ENCODE assay signal across 1 cellular context in the genomic region with DNA sequence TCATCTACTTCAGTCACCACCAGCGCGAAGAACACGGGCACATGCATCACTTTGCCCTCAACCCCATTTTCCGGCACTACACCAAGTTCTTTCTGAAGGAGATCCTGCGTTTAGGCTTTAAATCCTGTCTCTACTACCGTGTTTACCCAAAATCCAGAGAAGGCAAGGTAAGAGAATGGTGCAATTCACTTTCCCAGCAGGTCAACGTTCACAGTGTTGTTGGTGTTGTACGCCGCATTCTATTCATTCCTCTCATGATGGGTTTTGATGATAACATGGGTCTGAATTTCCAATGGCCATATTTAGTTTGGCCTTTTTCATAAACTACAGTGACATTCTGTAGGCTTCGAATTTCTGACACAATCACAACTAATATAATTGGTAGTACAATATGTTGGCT.
A peak's percentile ranks its signal among the peaks of the same experiment; 100 is the strongest.
TF ChIP-seq lines count a peak whose summit lies in the region.

No MANE protein-coding gene starts in this region.

TF ChIP-seq in HepG2, 621 proteins besides CTCF, POLR2A, EP300 and RAD21 (continued from another document and continues in another):
- TF ChIP-seq ZNF451 (CRISPR knock-in tag; IDR thresholded peaks at IDR 0.05) (no peak), IKZF1 (IDR thresholded peaks at IDR 0.05) (no peak), PITX1 (CRISPR knock-in tag; IDR thresholded peaks at IDR 0.05) (peak; percentile 56; the same call in 1 of the 2 replicates), ZMYM3 (CRISPR knock-in tag; IDR thresholded peaks at IDR 0.05) (0 out of 2 replicates have a peak, but pooled peaks have one; percentile 17), NCOA2 (CRISPR knock-in tag; IDR thresholded peaks at IDR 0.05) (0 out of 2 replicates have a peak, but pooled peaks have one; percentile 43), TEAD2 (CRISPR knock-in tag; IDR thresholded peaks at IDR 0.05) (no peak), MED13 (CRISPR knock-in tag; IDR thresholded peaks at IDR 0.05) (no peak), ZNF44 (CRISPR knock-in tag; IDR thresholded peaks at IDR 0.05) (no peak), BHLHE40 (IDR thresholded peaks at IDR 0.05; ENCODE audit: low read length) (no peak), ZNF878 (CRISPR knock-in tag; IDR thresholded peaks at IDR 0.05) (no peak), FOSL2 (CRISPR knock-in tag; IDR thresholded peaks at IDR 0.05) (peak; percentile 27; the same call in 1 of the 2 replicates), IRF2 (CRISPR knock-in tag; IDR thresholded peaks at IDR 0.05) (peak; percentile 50; the same call in 1 of the 2 replicates), SOX13 (IDR thresholded peaks at IDR 0.05) (no peak), SOX13 (CRISPR knock-in tag; conservative IDR thresholded peaks at IDR 0.05 in 1 of 2, IDR thresholded peaks at IDR 0.05 in 1 of 2) (peak in 1 of 2 experiments; percentile 80; a peak in 2 of 4 replicates), JUN (CRISPR knock-in tag; IDR thresholded peaks at IDR 0.05) (no peak), ZNF572 (CRISPR knock-in tag; IDR thresholded peaks at IDR 0.05) (no peak), ZNF10 (CRISPR knock-in tag; IDR thresholded peaks at IDR 0.05; ENCODE audit: borderline replicate concordance, low read depth) (no peak), NFYC (CRISPR knock-in tag; IDR thresholded peaks at IDR 0.05) (no peak), MTF2 (CRISPR knock-in tag; IDR thresholded peaks at IDR 0.05; ENCODE audit: borderline replicate concordance) (no peak), MZF1 (CRISPR knock-in tag; IDR thresholded peaks at IDR 0.05; ENCODE audit: borderline replicate concordance) (no peak), THAP11 (CRISPR knock-in tag; IDR thresholded peaks at IDR 0.05) (0 out of 2 replicates have a peak, but pooled peaks have one; percentile 28), ZNF543 (CRISPR knock-in tag; IDR thresholded peaks at IDR 0.05) (no peak), NR1H2 (CRISPR knock-in tag; IDR thresholded peaks at IDR 0.05; ENCODE audit: borderline replicate concordance, low read depth) (no peak), ZEB1 (IDR thresholded peaks at IDR 0.05; ENCODE audit: insufficient replicate concordance, low read depth) (no peak), GPN1 (CRISPR knock-in tag; IDR thresholded peaks at IDR 0.05; ENCODE audit: borderline replicate concordance) (no peak), NFIC (IDR thresholded peaks at IDR 0.05; ENCODE audit: low read length) (no peak), PHB2 (IDR thresholded peaks at IDR 0.05; ENCODE audit: partially characterized antibody) (no peak), ZNF329 (CRISPR knock-in tag; IDR thresholded peaks at IDR 0.05; ENCODE audit: low read depth) (no peak), ZNF256 (CRISPR knock-in tag; conservative IDR thresholded peaks at IDR 0.05) (no peak), ZFP36L1 (CRISPR knock-in tag; IDR thresholded peaks at IDR 0.05) (0 out of 2 replicates have a peak, but pooled peaks have one; percentile 29), KLF12 (CRISPR knock-in tag; IDR thresholded peaks at IDR 0.05; ENCODE audit: borderline replicate concordance) (no peak), EZH2 (conservative IDR thresholded peaks at IDR 0.05; ENCODE audit: low read depth, low read length) (no peak), HOXA7 (CRISPR knock-in tag; IDR thresholded peaks at IDR 0.05) (no peak), ATM (IDR thresholded peaks at IDR 0.05; ENCODE audit: borderline replicate concordance) (no peak), TBX2 (CRISPR knock-in tag; IDR thresholded peaks at IDR 0.05; ENCODE audit: borderline replicate concordance) (peak; percentile 35; the same call in 1 of the 2 replicates), STAT5B (CRISPR knock-in tag; IDR thresholded peaks at IDR 0.05) (no peak), HIVEP1 (CRISPR knock-in tag; IDR thresholded peaks at IDR 0.05) (no peak), SRSF1 (optimal IDR thresholded peaks at IDR 0.05; ENCODE audit: low read depth, low read length) (no peak), SUZ12 (IDR thresholded peaks at IDR 0.05; ENCODE audit: low read depth, low read length) (no peak), CBFB (CRISPR knock-in tag; IDR thresholded peaks at IDR 0.05) (no peak)
- TF ChIP-seq, protein P1, sequence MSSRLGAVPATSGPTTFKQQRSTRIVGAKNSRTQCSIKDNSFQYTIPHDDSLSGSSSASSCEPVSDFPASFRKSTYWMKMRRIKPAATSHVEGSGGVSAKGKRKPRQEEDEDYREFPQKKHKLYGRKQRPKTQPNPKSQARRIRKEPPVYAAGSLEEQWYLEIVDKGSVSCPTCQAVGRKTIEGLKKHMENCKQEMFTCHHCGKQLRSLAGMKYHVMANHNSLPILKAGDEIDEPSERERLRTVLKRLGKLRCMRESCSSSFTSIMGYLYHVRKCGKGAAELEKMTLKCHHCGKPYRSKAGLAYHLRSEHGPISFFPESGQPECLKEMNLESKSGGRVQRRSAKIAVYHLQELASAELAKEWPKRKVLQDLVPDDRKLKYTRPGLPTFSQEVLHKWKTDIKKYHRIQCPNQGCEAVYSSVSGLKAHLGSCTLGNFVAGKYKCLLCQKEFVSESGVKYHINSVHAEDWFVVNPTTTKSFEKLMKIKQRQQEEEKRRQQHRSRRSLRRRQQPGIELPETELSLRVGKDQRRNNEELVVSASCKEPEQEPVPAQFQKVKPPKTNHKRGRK (CRISPR knock-in tag; IDR thresholded peaks at IDR 0.05), result no peak
- TF ChIP-seq, protein P2, sequence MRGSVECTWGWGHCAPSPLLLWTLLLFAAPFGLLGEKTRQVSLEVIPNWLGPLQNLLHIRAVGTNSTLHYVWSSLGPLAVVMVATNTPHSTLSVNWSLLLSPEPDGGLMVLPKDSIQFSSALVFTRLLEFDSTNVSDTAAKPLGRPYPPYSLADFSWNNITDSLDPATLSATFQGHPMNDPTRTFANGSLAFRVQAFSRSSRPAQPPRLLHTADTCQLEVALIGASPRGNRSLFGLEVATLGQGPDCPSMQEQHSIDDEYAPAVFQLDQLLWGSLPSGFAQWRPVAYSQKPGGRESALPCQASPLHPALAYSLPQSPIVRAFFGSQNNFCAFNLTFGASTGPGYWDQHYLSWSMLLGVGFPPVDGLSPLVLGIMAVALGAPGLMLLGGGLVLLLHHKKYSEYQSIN (CRISPR knock-in tag; IDR thresholded peaks at IDR 0.05; ENCODE audit: borderline replicate concordance), result no peak
- TF ChIP-seq, protein P3, sequence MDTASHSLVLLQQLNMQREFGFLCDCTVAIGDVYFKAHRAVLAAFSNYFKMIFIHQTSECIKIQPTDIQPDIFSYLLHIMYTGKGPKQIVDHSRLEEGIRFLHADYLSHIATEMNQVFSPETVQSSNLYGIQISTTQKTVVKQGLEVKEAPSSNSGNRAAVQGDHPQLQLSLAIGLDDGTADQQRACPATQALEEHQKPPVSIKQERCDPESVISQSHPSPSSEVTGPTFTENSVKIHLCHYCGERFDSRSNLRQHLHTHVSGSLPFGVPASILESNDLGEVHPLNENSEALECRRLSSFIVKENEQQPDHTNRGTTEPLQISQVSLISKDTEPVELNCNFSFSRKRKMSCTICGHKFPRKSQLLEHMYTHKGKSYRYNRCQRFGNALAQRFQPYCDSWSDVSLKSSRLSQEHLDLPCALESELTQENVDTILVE (CRISPR knock-in tag; IDR thresholded peaks at IDR 0.05), result no peak
- TF ChIP-seq, protein P4, sequence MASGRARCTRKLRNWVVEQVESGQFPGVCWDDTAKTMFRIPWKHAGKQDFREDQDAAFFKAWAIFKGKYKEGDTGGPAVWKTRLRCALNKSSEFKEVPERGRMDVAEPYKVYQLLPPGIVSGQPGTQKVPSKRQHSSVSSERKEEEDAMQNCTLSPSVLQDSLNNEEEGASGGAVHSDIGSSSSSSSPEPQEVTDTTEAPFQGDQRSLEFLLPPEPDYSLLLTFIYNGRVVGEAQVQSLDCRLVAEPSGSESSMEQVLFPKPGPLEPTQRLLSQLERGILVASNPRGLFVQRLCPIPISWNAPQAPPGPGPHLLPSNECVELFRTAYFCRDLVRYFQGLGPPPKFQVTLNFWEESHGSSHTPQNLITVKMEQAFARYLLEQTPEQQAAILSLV (CRISPR knock-in tag; IDR thresholded peaks at IDR 0.05; ENCODE audit: borderline replicate concordance), result no peak
- TF ChIP-seq, protein P5, sequence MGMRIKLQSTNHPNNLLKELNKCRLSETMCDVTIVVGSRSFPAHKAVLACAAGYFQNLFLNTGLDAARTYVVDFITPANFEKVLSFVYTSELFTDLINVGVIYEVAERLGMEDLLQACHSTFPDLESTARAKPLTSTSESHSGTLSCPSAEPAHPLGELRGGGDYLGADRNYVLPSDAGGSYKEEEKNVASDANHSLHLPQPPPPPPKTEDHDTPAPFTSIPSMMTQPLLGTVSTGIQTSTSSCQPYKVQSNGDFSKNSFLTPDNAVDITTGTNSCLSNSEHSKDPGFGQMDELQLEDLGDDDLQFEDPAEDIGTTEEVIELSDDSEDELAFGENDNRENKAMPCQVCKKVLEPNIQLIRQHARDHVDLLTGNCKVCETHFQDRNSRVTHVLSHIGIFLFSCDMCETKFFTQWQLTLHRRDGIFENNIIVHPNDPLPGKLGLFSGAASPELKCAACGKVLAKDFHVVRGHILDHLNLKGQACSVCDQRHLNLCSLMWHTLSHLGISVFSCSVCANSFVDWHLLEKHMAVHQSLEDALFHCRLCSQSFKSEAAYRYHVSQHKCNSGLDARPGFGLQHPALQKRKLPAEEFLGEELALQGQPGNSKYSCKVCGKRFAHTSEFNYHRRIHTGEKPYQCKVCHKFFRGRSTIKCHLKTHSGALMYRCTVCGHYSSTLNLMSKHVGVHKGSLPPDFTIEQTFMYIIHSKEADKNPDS (CRISPR knock-in tag; IDR thresholded peaks at IDR 0.05), result no peak
- TF ChIP-seq, protein P6, sequence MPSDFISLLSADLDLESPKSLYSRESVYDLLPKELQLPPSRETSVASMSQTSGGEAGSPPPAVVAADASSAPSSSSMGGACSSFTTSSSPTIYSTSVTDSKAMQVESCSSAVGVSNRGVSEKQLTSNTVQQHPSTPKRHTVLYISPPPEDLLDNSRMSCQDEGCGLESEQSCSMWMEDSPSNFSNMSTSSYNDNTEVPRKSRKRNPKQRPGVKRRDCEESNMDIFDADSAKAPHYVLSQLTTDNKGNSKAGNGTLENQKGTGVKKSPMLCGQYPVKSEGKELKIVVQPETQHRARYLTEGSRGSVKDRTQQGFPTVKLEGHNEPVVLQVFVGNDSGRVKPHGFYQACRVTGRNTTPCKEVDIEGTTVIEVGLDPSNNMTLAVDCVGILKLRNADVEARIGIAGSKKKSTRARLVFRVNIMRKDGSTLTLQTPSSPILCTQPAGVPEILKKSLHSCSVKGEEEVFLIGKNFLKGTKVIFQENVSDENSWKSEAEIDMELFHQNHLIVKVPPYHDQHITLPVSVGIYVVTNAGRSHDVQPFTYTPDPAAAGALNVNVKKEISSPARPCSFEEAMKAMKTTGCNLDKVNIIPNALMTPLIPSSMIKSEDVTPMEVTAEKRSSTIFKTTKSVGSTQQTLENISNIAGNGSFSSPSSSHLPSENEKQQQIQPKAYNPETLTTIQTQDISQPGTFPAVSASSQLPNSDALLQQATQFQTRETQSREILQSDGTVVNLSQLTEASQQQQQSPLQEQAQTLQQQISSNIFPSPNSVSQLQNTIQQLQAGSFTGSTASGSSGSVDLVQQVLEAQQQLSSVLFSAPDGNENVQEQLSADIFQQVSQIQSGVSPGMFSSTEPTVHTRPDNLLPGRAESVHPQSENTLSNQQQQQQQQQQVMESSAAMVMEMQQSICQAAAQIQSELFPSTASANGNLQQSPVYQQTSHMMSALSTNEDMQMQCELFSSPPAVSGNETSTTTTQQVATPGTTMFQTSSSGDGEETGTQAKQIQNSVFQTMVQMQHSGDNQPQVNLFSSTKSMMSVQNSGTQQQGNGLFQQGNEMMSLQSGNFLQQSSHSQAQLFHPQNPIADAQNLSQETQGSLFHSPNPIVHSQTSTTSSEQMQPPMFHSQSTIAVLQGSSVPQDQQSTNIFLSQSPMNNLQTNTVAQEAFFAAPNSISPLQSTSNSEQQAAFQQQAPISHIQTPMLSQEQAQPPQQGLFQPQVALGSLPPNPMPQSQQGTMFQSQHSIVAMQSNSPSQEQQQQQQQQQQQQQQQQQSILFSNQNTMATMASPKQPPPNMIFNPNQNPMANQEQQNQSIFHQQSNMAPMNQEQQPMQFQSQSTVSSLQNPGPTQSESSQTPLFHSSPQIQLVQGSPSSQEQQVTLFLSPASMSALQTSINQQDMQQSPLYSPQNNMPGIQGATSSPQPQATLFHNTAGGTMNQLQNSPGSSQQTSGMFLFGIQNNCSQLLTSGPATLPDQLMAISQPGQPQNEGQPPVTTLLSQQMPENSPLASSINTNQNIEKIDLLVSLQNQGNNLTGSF (CRISPR knock-in tag; IDR thresholded peaks at IDR 0.05), result no peak
- TF ChIP-seq, protein P7, sequence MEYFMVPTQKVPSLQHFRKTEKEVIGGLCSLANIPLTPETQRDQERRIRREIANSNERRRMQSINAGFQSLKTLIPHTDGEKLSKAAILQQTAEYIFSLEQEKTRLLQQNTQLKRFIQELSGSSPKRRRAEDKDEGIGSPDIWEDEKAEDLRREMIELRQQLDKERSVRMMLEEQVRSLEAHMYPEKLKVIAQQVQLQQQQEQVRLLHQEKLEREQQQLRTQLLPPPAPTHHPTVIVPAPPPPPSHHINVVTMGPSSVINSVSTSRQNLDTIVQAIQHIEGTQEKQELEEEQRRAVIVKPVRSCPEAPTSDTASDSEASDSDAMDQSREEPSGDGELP (IDR thresholded peaks at IDR 0.05; ENCODE audit: borderline replicate concordance, low read depth), result no peak
- TF ChIP-seq, protein P8, sequence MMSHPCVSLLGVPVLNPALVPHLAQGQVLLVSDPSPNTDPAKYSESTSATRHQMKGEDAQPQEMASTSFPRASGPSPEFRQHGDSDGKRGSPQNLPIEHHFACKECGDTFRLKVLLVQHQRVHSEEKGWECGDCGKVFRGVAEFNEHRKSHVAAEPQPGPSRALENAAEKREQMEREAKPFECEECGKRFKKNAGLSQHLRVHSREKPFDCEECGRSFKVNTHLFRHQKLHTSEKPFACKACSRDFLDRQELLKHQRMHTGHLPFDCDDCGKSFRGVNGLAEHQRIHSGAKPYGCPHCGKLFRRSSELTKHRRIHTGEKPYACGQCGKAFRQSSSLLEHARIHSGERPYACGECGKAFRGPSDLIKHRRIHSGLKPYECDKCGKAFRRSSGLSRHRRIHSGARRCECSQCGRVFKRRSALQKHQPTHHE (CRISPR knock-in tag; IDR thresholded peaks at IDR 0.05; ENCODE audit: borderline replicate concordance), result no peak
- TF ChIP-seq, protein P9, sequence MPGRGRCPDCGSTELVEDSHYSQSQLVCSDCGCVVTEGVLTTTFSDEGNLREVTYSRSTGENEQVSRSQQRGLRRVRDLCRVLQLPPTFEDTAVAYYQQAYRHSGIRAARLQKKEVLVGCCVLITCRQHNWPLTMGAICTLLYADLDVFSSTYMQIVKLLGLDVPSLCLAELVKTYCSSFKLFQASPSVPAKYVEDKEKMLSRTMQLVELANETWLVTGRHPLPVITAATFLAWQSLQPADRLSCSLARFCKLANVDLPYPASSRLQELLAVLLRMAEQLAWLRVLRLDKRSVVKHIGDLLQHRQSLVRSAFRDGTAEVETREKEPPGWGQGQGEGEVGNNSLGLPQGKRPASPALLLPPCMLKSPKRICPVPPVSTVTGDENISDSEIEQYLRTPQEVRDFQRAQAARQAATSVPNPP (CRISPR knock-in tag; IDR thresholded peaks at IDR 0.05), result no peak
